ENCODE assay signal across 10 cellular contexts in genomic region chr7:74586258-74587200, GRCh38.
A peak's percentile ranks its signal among the peaks of the same experiment; 100 is the strongest.
DNase-seq lines count a peak whose midpoint lies in the region; ATAC-seq, FAIRE-seq and TF ChIP-seq lines count a peak whose summit lies in the region.
"Had no signal": no experiment of that assay in that cellular context is flagged by ENCODE, and none has a peak within 500 bp of the region (broad histone marks: within the 10 kb centered on the region; RNA-seq: fewer than 3 reads in every experiment).

No MANE protein-coding gene starts in this region.

- ATAC-seq in psoas muscle = peak in 3 of 4 donors; percentile 9 to 14 (median 12)

- no peaks in the 10 kb centered on the region for H3K27me3 ChIP-seq in AG04450 (ENCODE audit: control insufficient read depth, insufficient read depth, low read length)
- H3K27me3 ChIP-seq in SJSA1 (replicated peaks) = no peaks in the 10 kb centered on the region
- H3K27me3 ChIP-seq in psoas muscle (ENCODE audit: insufficient read depth in 3 of 3, low read length in 2 of 3) = no peaks in the 10 kb centered on the region

- 85 to 90% (median 87%) methylated on average over 19 of the region's 19 CpGs for WGBS in psoas muscle, 3 donors

- POLR2A ChIA-PET in AG04450 (lab: Yijun Ruan, JAX) = interaction anchor here (0.5 to 0.6 kb wide), 2 partner anchors 13 to 71 kb away, joined by 3 to 4 read pairs; partner anchors contain the start of gene GTF2I

- TF ChIP-seq CTCF in AG04450 (IDR thresholded peaks at IDR 0.05; ENCODE audit: low read depth, low read length) = no peak
- no peak for TF ChIP-seq CTCF in fibroblast of the aortic adventitia (IDR thresholded peaks at IDR 0.05; ENCODE audit: insufficient read depth, low read length)
- TF ChIP-seq CTCF in psoas muscle (IDR thresholded peaks at IDR 0.05) = no peak

- H3K9me3 ChIP-seq in AG04450 (ENCODE audit: control insufficient read depth, insufficient read depth, low read length) (no peaks in the 10 kb centered on the region), SJSA1 (replicated peaks) (no peaks in the 10 kb centered on the region), psoas muscle (no peaks in the 10 kb centered on the region)

- H3K27ac ChIP-seq in AG04450 (ENCODE audit: low read depth, low read length) (peak overlapping the region; percentile 57), SJSA1 (peak overlapping the region; percentile 17; the same call in 1 of the 2 replicates), psoas muscle (peak overlapping the region; percentile 50)
- H3K27ac ChIP-seq: SK-N-MC had no signal

- CTCF ChIA-PET in AG04450 (lab: Charles Lee) = interaction anchor here (0.9 kb wide), 1 partner anchor 174 kb away, joined by 4 read pairs; no protein-coding TSS in a partner anchor

- no peak for FAIRE-seq in frontal cortex (lab: Jason Lieb, UNC)

- no peak for DNase-seq in AG04450 (ENCODE audit: low read depth, low spot score)
- no peak for DNase-seq in SJSA1 (ENCODE audit: low read depth in 1 of 2, low spot score in 2 of 2)
- peak; percentile 22 for DNase-seq in fibroblast of the aortic adventitia (ENCODE audit: low read depth)
- no peak for DNase-seq in psoas muscle
- no peak for DNase-seq in frontal cortex (ENCODE audit: low spot score in 2 of 2)
- DNase-seq in dedifferentiated amniotic fluid mesenchymal stem cell (ENCODE audit: extremely low spot score) = no peak
- no peak for DNase-seq in KG1 (lab: John Stamatoyannopoulos, UW)
- DNase-seq in Kasumi-1 (lab: John Stamatoyannopoulos, UW) = no peak
- DNase-seq: trophoblast cell had no signal

- intact Hi-C loops in psoas muscle (cut with DNase I) = no loop called here

- peaks cover 9% of the 10 kb centered on the region for H3K36me3 ChIP-seq in SJSA1
- H3K36me3 ChIP-seq in psoas muscle (ENCODE audit: insufficient read depth in 1 of 2, low read depth in 1 of 2) = peaks cover 3 to 24% of the 10 kb centered on the region in 2 donors

- H3K4me1 ChIP-seq in SJSA1 (replicated peaks) (peaks cover 10% of the 10 kb centered on the region), psoas muscle (peaks cover 4% of the 10 kb centered on the region)

- H3K4me3 ChIP-seq in AG04450 (ENCODE audit: low read depth, low read length) = no peak overlapping the region
- no peak overlapping the region for H3K4me3 ChIP-seq in SJSA1
- no peak overlapping the region for H3K4me3 ChIP-seq in fibroblast of the aortic adventitia (ENCODE audit: low read depth, low read length)
- H3K4me3 ChIP-seq in psoas muscle = no peak overlapping the region
- H3K4me3 ChIP-seq: SK-N-MC had no signal
